11 cellular contexts compared by ENCODE assay signal in the genomic region with DNA sequence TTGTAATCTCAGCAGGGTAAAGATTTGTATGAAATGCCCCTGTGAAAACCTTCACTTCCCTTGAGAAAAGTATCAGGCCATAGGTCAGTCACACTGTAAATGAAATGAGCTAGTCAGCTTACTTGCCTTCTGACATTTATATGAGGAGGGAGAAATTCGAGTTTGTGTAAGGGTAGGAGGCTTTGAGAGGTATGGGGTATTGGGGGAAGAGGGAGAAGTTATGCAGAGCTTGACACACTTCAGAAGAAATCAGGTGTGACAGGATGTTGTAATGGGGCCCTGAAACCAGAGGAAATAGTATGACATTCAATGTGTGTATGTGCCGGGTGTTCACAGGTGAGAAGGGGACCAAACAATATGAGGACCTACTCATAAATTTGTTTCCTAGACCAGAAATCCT.
DNase-seq lines count a peak whose midpoint lies in the region; ATAC-seq, FAIRE-seq and TF ChIP-seq lines count a peak whose summit lies in the region.
"Had no signal": no experiment of that assay in that cellular context is flagged by ENCODE, and none has a peak within 500 bp of the region (broad histone marks: within the 10 kb centered on the region; RNA-seq: fewer than 3 reads in every experiment).

No MANE protein-coding gene starts in this region.

- no peak for TF ChIP-seq POLR2A in GM18505 (IDR thresholded peaks at IDR 0.05; ENCODE audit: borderline replicate concordance, extremely low read depth, insufficient read depth, insufficient read length)

- ATAC-seq in GM18505 (IDR thresholded peaks at IDR 0.05; ENCODE audit: unreplicated experiment) (peak; percentile 73), GM21526 (IDR thresholded peaks at IDR 0.05; ENCODE audit: low FRiP score, unreplicated experiment) (peak; percentile 65), HG03571 (IDR thresholded peaks at IDR 0.05; ENCODE audit: unreplicated experiment) (peak; percentile 45)
- ATAC-seq: body of pancreas, Panc1 had no signal

- DNase-seq in left kidney (ENCODE audit: low read depth, low spot score) (peak; percentile 38), HTR-8/SVneo (ENCODE audit: insufficient read length, low spot score) (no peak), NCI-H510A treated with DMSO at 0.1 percent for 48 hours (lab: John Stamatoyannopoulos, UW) (no peak), amygdala (lab: John Stamatoyannopoulos, UW) (no peak)
- no peak for DNase-seq in stimulated activated CD8-positive, alpha-beta memory T cell treated with anti-CD3 and anti-CD28 coated beads, Interleukin-4, amount 100 ng/mL, for 48 hours
- DNase-seq: body of pancreas had no signal

- FAIRE-seq in HTR-8/SVneo (lab: Jason Lieb, UNC) = no peak
- FAIRE-seq: H1 had no signal
